ENCODE assay signal across 20 cellular contexts in genomic region chr6:127886603-127887002, GRCh38. TPM values are rescaled to one million over a fixed set of nuclear protein-coding genes. Genes with fewer than 3 reads are reported as not detected.
"Had no signal": no experiment of that assay in that cellular context is flagged by ENCODE, and none has a peak within 500 bp of the region (broad histone marks: within the 10 kb centered on the region; RNA-seq: fewer than 3 reads in every experiment).

No MANE protein-coding gene starts in this region.

- H3K4me3 Mint-ChIP-seq: activated CD4-positive, alpha-beta T cell treated with anti-CD3 and anti-CD28 coated beads, Interleukin-2, amount 10 ng/mL, durations not matched to agents 24 days and 14 days; activated T-cell treated with anti-CD3 and anti-CD28 coated beads, Interleukin-2, amount 50 U/mL, for 4 hours; natural killer cell treated with Interleukin-12 subunit alpha and Interleukin-12 subunit beta and Interleukin-15 and Interleukin-18, amount 100 ng/mL, for 72 hours had no signal

- H3K27me3 Mint-ChIP-seq: activated CD4-positive, alpha-beta T cell treated with anti-CD3 and anti-CD28 coated beads, Interleukin-2, amount 10 ng/mL, durations not matched to agents 24 days and 14 days; natural killer cell treated with Interleukin-12 subunit alpha and Interleukin-12 subunit beta and Interleukin-15 and Interleukin-18, amount 100 ng/mL, for 72 hours had no signal

- H3K27ac Mint-ChIP-seq: activated CD4-positive, alpha-beta T cell treated with anti-CD3 and anti-CD28 coated beads, Interleukin-2, amount 10 ng/mL, durations not matched to agents 24 days and 14 days; natural killer cell treated with Interleukin-12 subunit alpha and Interleukin-12 subunit beta and Interleukin-15 and Interleukin-18, amount 100 ng/mL, for 72 hours had no signal

- H3K27me3 ChIP-seq: cardiac muscle cell, gastrocnemius medialis, ovary, transverse colon, uterus had no signal

- H3K36me3 ChIP-seq: cardiac muscle cell, gastrocnemius medialis, ovary, transverse colon, uterus had no signal

- H3K4me3 ChIP-seq: cardiac muscle cell, gastrocnemius medialis, ovary, psoas muscle, transverse colon, uterus had no signal

- ATAC-seq: activated T-cell treated with anti-CD3 and anti-CD28 coated beads, Interleukin-2, amount 50 U/mL, for 4 hours; gastrocnemius medialis; left ventricle myocardium superior; natural killer cell treated with Interleukin-12 subunit alpha and Interleukin-12 subunit beta and Interleukin-15 and Interleukin-18, amount 100 ng/mL, for 72 hours; psoas muscle; right cardiac atrium had no signal

- H3K9me3 ChIP-seq: gastrocnemius medialis, ovary, psoas muscle, transverse colon, uterus had no signal

- DNase-seq: activated CD4-positive, alpha-beta T cell treated with anti-CD3 and anti-CD28 coated beads, Interleukin-2, amount 10 ng/mL, durations not matched to agents 24 days and 14 days; activated CD8-positive, alpha-beta memory T cell treated with anti-CD3 and anti-CD28 coated beads, Interleukin-2, amount 50 U/mL, for 4 hours; activated naive CD4-positive, alpha-beta T cell treated with Interleukin-2 at 50 U/mL for 16 hours; activated T-cell treated with anti-CD3 and anti-CD28 coated beads, Interleukin-2, amount 50 U/mL, for 4 hours; effector memory CD4-positive, alpha-beta T cell; gastrocnemius medialis; hippocampal formation; left ventricle myocardium superior; mammary epithelial cell; midbrain; ovary; psoas muscle; right cardiac atrium; stimulated activated CD4-positive, alpha-beta T cell treated with anti-CD3 and anti-CD28 coated beads, Interleukin-1b, Interleukin-23, amount 100 ng/mL, for 48 hours; transverse colon; uterus had no signal

- H3K4me1 ChIP-seq: gastrocnemius medialis, psoas muscle, transverse colon, uterus had no signal

- H3K27ac ChIP-seq: cardiac muscle cell, gastrocnemius medialis, ovary, psoas muscle, transverse colon, uterus had no signal

RNA-seq across cellular contexts. Expression of gene THEMIS, which starts 14.3 kb away (rescaled TPM):
- total RNA-seq: cardiac muscle cell, chondrocyte, dermis microvascular lymphatic vessel endothelial cell, mammary epithelial cell had no signal
